In the genomic region with DNA sequence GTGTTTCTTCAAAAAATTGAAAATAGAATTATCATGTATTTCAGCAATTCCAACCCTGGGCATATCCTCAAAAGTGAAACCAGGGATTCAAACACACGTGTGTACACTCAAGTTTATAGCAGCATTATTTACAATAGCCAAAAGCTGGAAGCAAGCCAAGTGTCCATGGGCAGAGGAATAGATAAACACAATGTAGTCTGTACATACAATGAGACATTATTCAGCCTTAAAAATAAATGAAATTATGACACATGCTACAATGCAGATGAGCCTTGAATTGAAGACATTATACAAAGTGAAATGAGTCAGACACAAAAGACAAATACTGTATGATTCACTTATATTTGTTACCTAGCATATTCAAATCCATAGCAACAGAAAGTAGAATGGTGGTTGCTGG, we compare ENCODE assay signal across 23 cellular contexts.
DNase-seq lines count a peak whose midpoint lies in the region; ATAC-seq, FAIRE-seq and TF ChIP-seq lines count a peak whose summit lies in the region.
"Had no signal": no experiment of that assay in that cellular context is flagged by ENCODE, and none has a peak within 500 bp of the region (broad histone marks: within the 10 kb centered on the region; RNA-seq: fewer than 3 reads in every experiment).

No MANE protein-coding gene starts in this region.

- no peaks in the 10 kb centered on the region for H4K20me1 ChIP-seq in mammary epithelial cell (ENCODE audit: insufficient read depth, low read length)

- no peak overlapping the region for H3K27ac ChIP-seq in mammary epithelial cell (ENCODE audit: insufficient read depth, low read depth, low read length)
- H3K27ac ChIP-seq: C4-2B, colonic mucosa, heart right ventricle, left ventricle myocardium inferior, sigmoid colon, testis had no signal

- no peak overlapping the region for H3K4me3 ChIP-seq in mammary epithelial cell (replicated peaks in 1 of 3; ENCODE audit: insufficient read depth in 1 of 3, low read depth in 2 of 3, low read length in 3 of 3)
- H3K4me3 ChIP-seq: colonic mucosa, heart right ventricle, left ventricle myocardium inferior, sigmoid colon, testis had no signal

- BruUV-seq in mammary epithelial cell (replicated peaks; lab: Mats Ljungman, UMichigan) = no TSS peak

- H3K9me3 ChIP-seq in mammary epithelial cell (replicated peaks; ENCODE audit: insufficient read depth, low read length) = no peaks in the 10 kb centered on the region
- H3K9me3 ChIP-seq: colonic mucosa, heart right ventricle, left ventricle myocardium inferior, testis had no signal

- no peaks in the 10 kb centered on the region for H3K79me2 ChIP-seq in mammary epithelial cell (ENCODE audit: insufficient read depth, low read length)

- ATAC-seq in HG02981 (IDR thresholded peaks at IDR 0.05; ENCODE audit: unreplicated experiment) (no peak), GM18909 (IDR thresholded peaks at IDR 0.05; ENCODE audit: poor library complexity, unreplicated experiment) (no peak), HG03565 (IDR thresholded peaks at IDR 0.05; ENCODE audit: unreplicated experiment) (no peak)
- ATAC-seq: heart right ventricle; stimulated activated memory B cell treated with anti-CD40 and anti-IgM and Interleukin-4, amounts not matched to agents 10 μg/mL and 1 μg/mL and 100 μg/mL, for 72 hours; T-cell had no signal

- CTCF ChIA-PET in mammary epithelial cell (lab: Charles Lee; ENCODE audit: low non-redundant PET) = no interaction called here

- no peak overlapping the region for H3K4me2 ChIP-seq in mammary epithelial cell (ENCODE audit: insufficient read depth, low read depth, low read length)

- no peak for TF ChIP-seq CTCF in mammary epithelial cell (conservative IDR thresholded peaks at IDR 0.05 in 1 of 2, IDR thresholded peaks at IDR 0.05 in 1 of 2; ENCODE audit: extremely low read depth in 1 of 2, insufficient read depth in 1 of 2, low read depth in 1 of 2, low read length in 2 of 2)

- H3K36me3 ChIP-seq in mammary epithelial cell (ENCODE audit: insufficient read depth, low read length) = no peaks in the 10 kb centered on the region
- H3K36me3 ChIP-seq: colonic mucosa, heart right ventricle, left ventricle myocardium inferior, sigmoid colon had no signal

- no peak overlapping the region for H2AFZ ChIP-seq in mammary epithelial cell (ENCODE audit: low read depth, low read length)

- no peak overlapping the region for H3K9ac ChIP-seq in mammary epithelial cell (ENCODE audit: insufficient read depth, low read length)

- no peak for TF ChIP-seq POLR2A in H54 (IDR thresholded peaks at IDR 0.05; ENCODE audit: low read depth, low read length)

- intact Hi-C loops in mammary epithelial cell (cut with micrococcal nuclease) = no loop called here

- no peak for FAIRE-seq in H54 (lab: Jason Lieb, UNC)
- FAIRE-seq: GM12891 had no signal

- no peaks in the 10 kb centered on the region for H3K27me3 ChIP-seq in mammary epithelial cell (ENCODE audit: insufficient read depth, low read length)
- H3K27me3 ChIP-seq: colonic mucosa, heart right ventricle, sigmoid colon, testis had no signal

- 7% methylated on average over 1 of the region's 1 CpG for whole genome bisulfite sequencing in mammary epithelial cell (ENCODE audit: low coverage, missing lambda C conversion rate)

- dilution Hi-C loops in mammary epithelial cell (cut with HindIII; ENCODE audit: low sequenced_read_pairs) = no loop called here

- DNase-seq in COLO668 (lab: John Stamatoyannopoulos, UW; ENCODE audit: unreplicated experiment) (peak; percentile 88), HT1080 (ENCODE audit: low read depth) (peak; percentile 75), NCI-H69 (lab: John Stamatoyannopoulos, UW) (peak; percentile 72), mammary epithelial cell (peak; percentile 66), H54 (ENCODE audit: insufficient read length, low spot score) (no peak)
- DNase-seq: activated CD4-positive, alpha-beta T cell treated with anti-CD3 and anti-CD28 coated beads for 4 hours; activated naive CD8-positive, alpha-beta T cell treated with anti-CD3 and anti-CD28 coated beads for 36 hours; colonic mucosa; DMS 273 treated with DMSO at 0.1 percent for 48 hours; endodermal cell; heart right ventricle; KBM-7; left ventricle myocardium inferior; nephron progenitor cell; sigmoid colon; T-cell; testis had no signal

- H3K4me1 ChIP-seq in mammary epithelial cell (ENCODE audit: insufficient read depth, low read length) = no peaks in the 10 kb centered on the region
- H3K4me1 ChIP-seq: colonic mucosa, heart right ventricle, left ventricle myocardium inferior, sigmoid colon, testis had no signal

- in situ Hi-C loops in mammary epithelial cell (cut with MboI; ENCODE audit: low sequenced_read_pairs in 2 of 2) = no loop called here
